19 cellular contexts compared by ENCODE assay signal in the genomic region with DNA sequence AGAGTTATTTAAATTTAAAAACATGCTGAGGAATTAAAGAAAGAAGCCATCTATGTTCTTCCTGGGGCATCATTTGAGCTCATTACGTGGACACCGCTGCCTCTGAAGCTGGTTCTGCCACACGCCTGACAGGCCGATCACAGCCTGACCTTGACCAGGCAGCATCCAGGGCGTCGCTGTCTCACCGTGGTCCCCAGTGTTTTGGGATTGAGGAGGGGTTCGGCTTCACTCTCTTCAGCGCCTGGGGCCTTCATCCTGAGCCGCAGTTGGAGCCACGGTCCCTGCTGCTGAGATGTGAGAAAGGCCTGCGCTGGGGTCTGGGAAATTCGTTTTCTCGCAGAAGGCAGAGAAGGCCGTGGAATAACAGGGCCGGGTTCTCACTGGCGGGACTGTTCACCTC.
"Had no signal": no experiment of that assay in that cellular context is flagged by ENCODE, and none has a peak within 500 bp of the region (broad histone marks: within the 10 kb centered on the region; RNA-seq: fewer than 3 reads in every experiment).

No MANE protein-coding gene starts in this region.

- H3K4me3 ChIP-seq: coronary artery, heart right ventricle, lower lobe of right lung, psoas muscle, suprapubic skin had no signal

- H3K9me3 Mint-ChIP-seq: activated naive CD4-positive, alpha-beta T cell treated with anti-CD3 and anti-CD28 coated beads, Interleukin-2, amount 50 U/mL, for 24 hours; activated T-helper 1 cell treated with anti-CD3 and anti-CD28 coated beads, Interleukin-12 subunit alpha, Interleukin-12 subunit beta, Interleukin-2, Interleukin-4 antibody, amounts not matched to agents 30 ng/mL and 10 ng/mL and 1 ng/mL, durations not matched to agents 14 hours and 24 hours and 36 hours; neural crest cell; type B pancreatic cell had no signal

- ATAC-seq: activated CD8-positive, alpha-beta T cell treated with anti-CD3 and anti-CD28 coated beads, Interleukin-2, amount 10 ng/mL, durations not matched to agents 7 days and 5 days; SK-N-SH treated with all-trans-retinoic acid at 6 μM for 48 hours had no signal

- H3K4me1 ChIP-seq: psoas muscle, suprapubic skin had no signal

- H3K36me3 Mint-ChIP-seq: activated naive CD4-positive, alpha-beta T cell treated with anti-CD3 and anti-CD28 coated beads, Interleukin-2, amount 50 U/mL, for 24 hours; naive B cell had no signal

- H3K27ac Mint-ChIP-seq: activated CD8-positive, alpha-beta T cell treated with anti-CD3 and anti-CD28 coated beads, Interleukin-2, amount 10 ng/mL, durations not matched to agents 7 days and 5 days; activated naive CD4-positive, alpha-beta T cell treated with anti-CD3 and anti-CD28 coated beads, Interleukin-2, amount 50 U/mL, for 24 hours; type B pancreatic cell had no signal

- H3K27me3 ChIP-seq: brain microvascular endothelial cell, heart right ventricle, suprapubic skin had no signal

- H3K36me3 ChIP-seq: brain microvascular endothelial cell, heart right ventricle had no signal

- DNase-seq: activated CD4-positive, alpha-beta T cell treated with anti-CD3 and anti-CD28 coated beads for 1 hour; activated CD4-positive, alpha-beta T cell treated with anti-CD3 and anti-CD28 coated beads, Interleukin-2, amount 50 U/mL, for 1 hour; activated gamma-delta T cell treated with Interleukin-2 at 50 U/mL for 16 hours; brain microvascular endothelial cell; heart right ventricle; lower lobe of right lung; mesendoderm; naive B cell; stimulated activated CD4-positive, alpha-beta T cell treated with anti-CD3 and anti-CD28 coated beads, Interleukin-12 subunit alpha, Interleukin-12 subunit beta, amount 100 ng/mL, for 4 hours; T-helper 9 cell had no signal

- H3K27me3 Mint-ChIP-seq: activated naive CD4-positive, alpha-beta T cell treated with anti-CD3 and anti-CD28 coated beads, Interleukin-2, amount 50 U/mL, for 24 hours; naive B cell; type B pancreatic cell had no signal

- H3K9me3 ChIP-seq: lower lobe of right lung, psoas muscle, suprapubic skin had no signal

- H3K4me3 Mint-ChIP-seq: activated CD8-positive, alpha-beta T cell treated with anti-CD3 and anti-CD28 coated beads, Interleukin-2, amount 10 ng/mL, durations not matched to agents 7 days and 5 days; activated T-helper 1 cell treated with anti-CD3 and anti-CD28 coated beads, Interleukin-12 subunit alpha, Interleukin-12 subunit beta, Interleukin-2, Interleukin-4 antibody, amounts not matched to agents 30 ng/mL and 10 ng/mL and 1 ng/mL, durations not matched to agents 14 hours and 24 hours and 36 hours; naive B cell; neural crest cell; type B pancreatic cell had no signal

- H3K27ac ChIP-seq: brain microvascular endothelial cell, coronary artery, heart right ventricle, lower lobe of right lung, psoas muscle, suprapubic skin had no signal
